ENCODE assay signal across 9 cellular contexts in genomic region chr3:129623447-129624118, GRCh38. TPM values are rescaled to one million over a fixed set of nuclear protein-coding genes. Genes with fewer than 3 reads are reported as not detected.
DNase-seq lines count a peak whose midpoint lies in the region; ATAC-seq and TF ChIP-seq lines count a peak whose summit lies in the region.
"Had no signal": no experiment of that assay in that cellular context is flagged by ENCODE, and none has a peak within 500 bp of the region (broad histone marks: within the 10 kb centered on the region; RNA-seq: fewer than 3 reads in every experiment).

No MANE protein-coding gene starts in this region.

- H4K20me1 ChIP-seq in osteoblast (ENCODE audit: insufficient read depth, low read length), result no peaks in the 10 kb centered on the region

- H3K27me3 ChIP-seq in heart left ventricle, result no peaks in the 10 kb centered on the region
- no peaks in the 10 kb centered on the region for H3K27me3 ChIP-seq in osteoblast (ENCODE audit: insufficient read depth, low read length)
- H3K27me3 ChIP-seq in prostate gland (replicated peaks; ENCODE audit: insufficient read depth), result no peaks in the 10 kb centered on the region

- no peak overlapping the region for H3K4me2 ChIP-seq in osteoblast (ENCODE audit: insufficient read depth, low read length)

- peak overlapping the region; percentile 84 to 100 (median 98) for H3K27ac ChIP-seq in heart left ventricle
- no peak overlapping the region for H3K27ac ChIP-seq in osteoblast (ENCODE audit: low read depth, low read length)
- H3K27ac ChIP-seq in prostate gland, result peak overlapping the region in 1 of 2 donors; percentile 49

- H3K36me3 ChIP-seq in heart left ventricle (no peaks in the 10 kb centered on the region), osteoblast (ENCODE audit: insufficient read depth, low read length) (no peaks in the 10 kb centered on the region), prostate gland (no peaks in the 10 kb centered on the region)

- peak; percentile 86 to 90 (median 87) for DNase-seq in heart left ventricle
- DNase-seq in cardiac septum (ENCODE audit: low spot score), result no peak
- DNase-seq in left cardiac atrium, result peak; percentile 89
- peak; percentile 86 for DNase-seq in osteoblast (ENCODE audit: insufficient read length, low spot score, missing footprints)
- no peak for DNase-seq in SIG-M5 treated with dmso at 0.1 percent for 504 hours (lab: John Stamatoyannopoulos, UW; ENCODE audit: unreplicated experiment)
- DNase-seq in prostate gland (ENCODE audit: low spot score), result no peak
- no peak for DNase-seq in erythroblast (lab: John Stamatoyannopoulos, UW)
- DNase-seq: retina had no signal

- TF ChIP-seq POLR2A in heart left ventricle (IDR thresholded peaks at IDR 0.05) (no peak), prostate gland (IDR thresholded peaks at IDR 0.05) (no peak), erythroblast (IDR thresholded peaks at IDR 0.05; ENCODE audit: low read length) (no peak)

- H3K79me2 ChIP-seq in osteoblast (ENCODE audit: insufficient read depth, low read length), result no peaks in the 10 kb centered on the region

- ATAC-seq in heart left ventricle (peak in 3 of 4 donors; percentile 0 to 50 (median 3)), left cardiac atrium (peak; percentile 1 to 4), GM21737 (IDR thresholded peaks at IDR 0.05; ENCODE audit: unreplicated experiment) (no peak)

- H3K4me3 ChIP-seq in heart left ventricle, result no peak overlapping the region
- H3K4me3 ChIP-seq in osteoblast (ENCODE audit: insufficient read depth, low read length), result no peak overlapping the region
- no peak overlapping the region for H3K4me3 ChIP-seq in prostate gland

- no peak overlapping the region for H2AFZ ChIP-seq in osteoblast (ENCODE audit: low read length)

- TF ChIP-seq CTCF in heart left ventricle (IDR thresholded peaks at IDR 0.05) (no peak), osteoblast (IDR thresholded peaks at IDR 0.05; ENCODE audit: extremely low read depth, low read depth, low read length) (no peak), prostate gland (IDR thresholded peaks at IDR 0.05) (no peak)

- H3K9me3 ChIP-seq in heart left ventricle (no peaks in the 10 kb centered on the region), osteoblast (ENCODE audit: low read depth, low read length) (no peaks in the 10 kb centered on the region), prostate gland (no peaks in the 10 kb centered on the region)

- H3K4me1 ChIP-seq in heart left ventricle (peaks cover 31 to 99% (median 86%) of the 10 kb centered on the region in 12 donors), osteoblast (ENCODE audit: insufficient read depth, low read length) (peaks cover 34% of the 10 kb centered on the region), prostate gland (replicated peaks) (peaks cover 5% of the 10 kb centered on the region)

- 44 to 59% (median 56%) methylated on average over 10 to 17 of the region's 17 CpGs for WGBS in heart left ventricle, 4 donors
- 37% methylated on average over 17 of the region's 17 CpGs for WGBS in prostate gland

- intact Hi-C loops in heart left ventricle (cut with DNase I) (loop anchor here in 3 of 10 donors (2.0 to 10.0 kb wide), 3 partner anchors 27 to 131 kb away; no protein-coding TSS in a partner anchor), cardiac septum (cut with DNase I) (no loop called here), left cardiac atrium (cut with DNase I) (no loop called here), prostate gland (cut with DNase I) (loop anchor here (10.0 kb wide), 1 partner anchor 201 kb away; no protein-coding TSS in a partner anchor)

RNA-seq across cellular contexts. Expression of gene PLXND1, which starts 17.1 kb away (rescaled TPM):
- total RNA-seq in heart left ventricle (100 to 1,000 TPM in 2 of 9 donors, 10 to 100 TPM in 7; 40.8 to 218 (median 64.9) TPM), cardiac septum (54.8 TPM), left cardiac atrium (100 to 1,000 TPM; 106 to 112 TPM), osteoblast (126 and 134 TPM in 2 replicates), prostate gland (10 to 100 TPM; 19.7 to 83.6 TPM)
- polyA plus RNA-seq in heart left ventricle, result 10 to 100 TPM; 66.4 to 67.3 TPM

Comparison
In these comparisons a context has a peak if more than half of its experiments do, and no peak if none do; other contexts are left out.
1. DNase-seq: peak in heart left ventricle (5 of 5), left cardiac atrium (single experiment) and osteoblast (single experiment); none in cardiac septum (single experiment), SIG-M5 treated with dmso at 0.1 percent for 504 hours (single experiment), prostate gland (single experiment) and erythroblast (0 of 2).